9 cellular contexts compared by ENCODE assay signal in the genomic region with DNA sequence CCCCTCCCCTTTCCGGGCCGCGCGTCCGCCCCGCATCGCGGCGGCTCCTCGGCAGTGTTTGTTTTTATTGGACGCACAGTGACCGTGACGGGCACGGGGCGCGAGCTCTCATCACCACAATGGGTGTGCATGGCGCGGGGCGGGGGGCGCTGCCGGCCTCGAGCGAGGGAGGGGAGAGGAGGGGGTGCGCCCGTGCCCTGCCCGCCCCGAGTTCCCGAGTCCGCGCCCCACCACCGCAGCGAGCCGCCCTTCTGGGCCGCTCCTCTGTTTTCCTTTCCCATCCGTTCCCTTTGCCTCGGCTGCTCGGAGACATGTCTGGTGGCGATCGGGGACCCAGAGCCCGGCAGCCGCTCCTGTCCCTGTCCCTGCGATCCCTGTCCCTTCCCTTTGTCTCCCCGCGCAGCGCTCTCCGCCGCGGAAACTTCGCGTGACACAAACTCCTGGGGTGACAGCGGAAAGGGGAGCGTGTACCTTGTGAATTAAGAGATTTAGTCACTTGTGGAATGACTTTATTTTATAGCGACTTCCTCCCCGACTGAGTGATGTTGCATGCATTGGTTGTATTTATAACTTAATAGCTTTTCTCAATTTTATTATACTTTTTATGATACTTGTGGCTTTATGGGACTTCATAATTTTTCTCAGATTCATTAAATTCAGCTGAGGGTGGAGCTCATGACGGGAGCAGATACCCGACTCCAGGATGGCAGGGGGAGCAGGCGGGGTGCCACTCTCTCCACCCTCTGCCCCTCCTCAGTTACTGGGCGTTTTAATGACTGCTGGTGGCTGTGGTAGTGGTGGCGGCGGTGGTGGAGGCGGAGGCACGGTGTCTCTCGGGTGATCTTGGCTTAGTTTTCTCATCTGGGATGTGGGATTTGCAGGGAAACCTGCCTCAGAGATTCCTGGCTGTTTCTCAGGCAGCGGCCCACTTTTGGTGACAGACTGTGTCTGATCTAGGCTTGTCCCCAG. TPM values are rescaled to one million over a fixed set of nuclear protein-coding genes. Genes with fewer than 3 reads are reported as not detected.
A peak's percentile ranks its signal among the peaks of the same experiment; 100 is the strongest.
DNase-seq lines count a peak whose midpoint lies in the region; ATAC-seq and TF ChIP-seq lines count a peak whose summit lies in the region.
"Had no signal": no experiment of that assay in that cellular context is flagged by ENCODE, and none has a peak within 500 bp of the region (broad histone marks: within the 10 kb centered on the region; RNA-seq: fewer than 3 reads in every experiment).

No MANE protein-coding gene starts in this region.

- H3K79me2 ChIP-seq in GM23248 (ENCODE audit: insufficient read depth), result no peaks in the 10 kb centered on the region

- POLR2A ChIA-PET in activated B cell treated with CpG ODN at 0.5 μM for 24 hours (lab: Charles Lee), result no interaction called here

- ATAC-seq in activated B cell treated with CpG ODN at 0.5 μM for 24 hours (ENCODE audit: low read depth), result no peak
- no peak for ATAC-seq in HG02852 (IDR thresholded peaks at IDR 0.05; ENCODE audit: unreplicated experiment)
- ATAC-seq: HCT116 had no signal

- H3K27me3 Mint-ChIP-seq in activated B cell treated with CpG ODN at 0.5 μM for 24 hours, result peaks cover 59% of the 10 kb centered on the region

- intact Hi-C loops in activated B cell treated with CpG ODN at 0.5 μM for 24 hours (cut with micrococcal nuclease), result no loop called here

- H3K9me3 Mint-ChIP-seq in activated B cell treated with CpG ODN at 0.5 μM for 24 hours, result no peaks in the 10 kb centered on the region

- no peak overlapping the region for H3K9ac ChIP-seq in GM23248

- H3F3A ChIP-seq in GM23248 (ENCODE audit: insufficient read depth), result no peaks in the 10 kb centered on the region

- peaks cover 11% of the 10 kb centered on the region for H3K4me1 Mint-ChIP-seq in activated B cell treated with CpG ODN at 0.5 μM for 24 hours

- peak; percentile 22 for DNase-seq in GM23248
- no peak for DNase-seq in activated B cell treated with CpG ODN at 0.5 μM for 24 hours
- DNase-seq in foreskin fibroblast, result peak in 1 of 2 donors; percentile 14
- no peak for DNase-seq in retinal pigment epithelial cell (ENCODE audit: low read depth)
- DNase-seq in NK-92 (lab: John Stamatoyannopoulos, UW; ENCODE audit: unreplicated experiment), result no peak
- DNase-seq in C1 segment of cervical spinal cord (lab: John Stamatoyannopoulos, UW), result no peak
- no peak for DNase-seq in cerebellar cortex (ENCODE audit: low spot score)

- H3K9me2 ChIP-seq in GM23248 (ENCODE audit: insufficient read depth), result no peaks in the 10 kb centered on the region

- no peaks in the 10 kb centered on the region for H3K36me3 ChIP-seq in GM23248 (ENCODE audit: low read depth)

- peak overlapping the region; percentile 69 for H3K4me2 ChIP-seq in GM23248 (ENCODE audit: unreplicated experiment)

- H3K9me3 ChIP-seq in GM23248 (ENCODE audit: low read depth), result no peaks in the 10 kb centered on the region

- CTCF ChIA-PET in activated B cell treated with CpG ODN at 0.5 μM for 24 hours (lab: Charles Lee), result interaction anchor here (0.9 kb wide), 1 partner anchor 405 kb away, joined by 3 read pairs; no protein-coding TSS in a partner anchor

- 3% methylated on average over 29 to 34 of the region's 64 CpGs for WGBS in GM23248 (ENCODE audit: low coverage in 1 of 2, low lambda C conversion rate in 2 of 2, missing lambda C conversion rate in 2 of 2), 2 experiments

- no peaks in the 10 kb centered on the region for H3K36me3 Mint-ChIP-seq in activated B cell treated with CpG ODN at 0.5 μM for 24 hours (ENCODE audit: low read depth)

- no peak overlapping the region for H3K27ac ChIP-seq in GM23248

- no peak overlapping the region for H3K27ac Mint-ChIP-seq in activated B cell treated with CpG ODN at 0.5 μM for 24 hours

- H2AFZ ChIP-seq in GM23248, result peak overlapping the region; percentile 50

- H3K4me1 ChIP-seq in GM23248 (ENCODE audit: insufficient read depth), result peaks cover 5% of the 10 kb centered on the region; the same call in 1 of the 2 replicates

- H3K4me3 ChIP-seq in GM23248 (peak overlapping the region; percentile 57), foreskin fibroblast (ENCODE audit: low read depth in 1 of 2, low read length in 2 of 2) (peak overlapping the region; percentile 13 to 19), retinal pigment epithelial cell (ENCODE audit: low read length) (peak overlapping the region; percentile 25)

- H3K4me3 Mint-ChIP-seq in activated B cell treated with CpG ODN at 0.5 μM for 24 hours, result peak overlapping the region; percentile 41

- in situ Hi-C loops in GM23248 (cut with MboI), result loop anchor here (25.0 kb wide), 1 partner anchor 595 kb away; no protein-coding TSS in a partner anchor

- no peak for TF ChIP-seq CTCF in activated B cell treated with CpG ODN at 0.5 μM for 24 hours (IDR thresholded peaks at IDR 0.05)
- TF ChIP-seq CTCF in foreskin fibroblast (IDR thresholded peaks at IDR 0.05; ENCODE audit: low read depth, low read length), result no peak
- no peak for TF ChIP-seq CTCF in retinal pigment epithelial cell (conservative IDR thresholded peaks at IDR 0.05; ENCODE audit: low read depth, low read length)

- no peaks in the 10 kb centered on the region for H4K20me1 ChIP-seq in GM23248 (ENCODE audit: insufficient read depth)

- H3K27me3 ChIP-seq in GM23248 (replicated peaks; ENCODE audit: insufficient read depth), result peaks cover 82% of the 10 kb centered on the region

RNA-seq across cellular contexts. Expression of gene MRM1, which starts 40.8 kb away (rescaled TPM):
- total RNA-seq in GM23248 (2014; rRNA removed; shearing (Covaris generic)), result 5.9 TPM in 2 replicates
- polyA plus RNA-seq in GM23248 (2016; fragmentation: Nextera tagmentation; extraction: Ambion mirVana), result 2.8 and 3.8 TPM in 2 replicates
- total RNA-seq in activated B cell treated with CpG ODN at 0.5 μM for 24 hours, result 14.3 and 15.6 TPM in 2 replicates

RNA-seq across cellular contexts. Expression of gene DHRS11, which starts 50.5 kb away (rescaled TPM):
- total RNA-seq in GM23248 (2014; rRNA removed; shearing (Covaris generic)), result 3.1 and 3.9 TPM in 2 replicates
- polyA plus RNA-seq in GM23248 (2016; fragmentation: Nextera tagmentation; extraction: Ambion mirVana), result 4.7 and 5.0 TPM in 2 replicates
- 5.7 and 7.7 TPM in 2 replicates for total RNA-seq in activated B cell treated with CpG ODN at 0.5 μM for 24 hours
